18 cellular contexts compared by ENCODE assay signal in genomic region chr6:168990352-168990751, GRCh38.
"Had no signal": no experiment of that assay in that cellular context is flagged by ENCODE, and none has a peak within 500 bp of the region (broad histone marks: within the 10 kb centered on the region; RNA-seq: fewer than 3 reads in every experiment).

No MANE protein-coding gene starts in this region.

- ATAC-seq: esophagus mucosa, heart right ventricle, natural killer cell, psoas muscle, sciatic nerve had no signal

- H3K36me3 ChIP-seq: heart right ventricle, neural progenitor cell, thyroid gland, upper lobe of left lung had no signal

- H3K4me1 Mint-ChIP-seq: central memory CD8-positive, alpha-beta T cell; natural killer cell had no signal

- H3K27ac Mint-ChIP-seq: natural killer cell, neural progenitor cell had no signal

- H3K9me3 Mint-ChIP-seq: central memory CD8-positive, alpha-beta T cell; natural killer cell; neural progenitor cell had no signal

- H3K27me3 Mint-ChIP-seq: central memory CD8-positive, alpha-beta T cell had no signal

- H3K27me3 ChIP-seq: heart right ventricle, neural progenitor cell, thyroid gland, upper lobe of left lung had no signal

- H3K27ac ChIP-seq: heart right ventricle, neural progenitor cell, psoas muscle, thyroid gland, upper lobe of left lung had no signal

- H3K36me3 Mint-ChIP-seq: natural killer cell, neural progenitor cell had no signal

- H3K4me3 Mint-ChIP-seq: central memory CD8-positive, alpha-beta T cell; natural killer cell; neural progenitor cell had no signal

- H3K9me3 ChIP-seq: heart right ventricle, psoas muscle, thyroid gland, upper lobe of left lung had no signal

- DNase-seq: effector memory CD4-positive, alpha-beta T cell; heart right ventricle; hypothalamus; kidney glomerular epithelial cell; mammary epithelial cell; natural killer cell; occipital lobe; psoas muscle; retina; stimulated activated CD4-positive, alpha-beta T cell treated with anti-CD3 and anti-CD28 coated beads, Interleukin-2, amount 100 ng/mL, for 24 hours; stimulated activated naive CD4-positive, alpha-beta T cell; thyroid gland had no signal

- H3K4me1 ChIP-seq: neural progenitor cell, psoas muscle, thyroid gland, upper lobe of left lung had no signal

- H3K4me3 ChIP-seq: heart right ventricle, neural progenitor cell, psoas muscle, skin epidermis, thyroid gland, upper lobe of left lung had no signal
